Comparison of ENCODE assay signal across 12 cellular contexts in the genomic region with DNA sequence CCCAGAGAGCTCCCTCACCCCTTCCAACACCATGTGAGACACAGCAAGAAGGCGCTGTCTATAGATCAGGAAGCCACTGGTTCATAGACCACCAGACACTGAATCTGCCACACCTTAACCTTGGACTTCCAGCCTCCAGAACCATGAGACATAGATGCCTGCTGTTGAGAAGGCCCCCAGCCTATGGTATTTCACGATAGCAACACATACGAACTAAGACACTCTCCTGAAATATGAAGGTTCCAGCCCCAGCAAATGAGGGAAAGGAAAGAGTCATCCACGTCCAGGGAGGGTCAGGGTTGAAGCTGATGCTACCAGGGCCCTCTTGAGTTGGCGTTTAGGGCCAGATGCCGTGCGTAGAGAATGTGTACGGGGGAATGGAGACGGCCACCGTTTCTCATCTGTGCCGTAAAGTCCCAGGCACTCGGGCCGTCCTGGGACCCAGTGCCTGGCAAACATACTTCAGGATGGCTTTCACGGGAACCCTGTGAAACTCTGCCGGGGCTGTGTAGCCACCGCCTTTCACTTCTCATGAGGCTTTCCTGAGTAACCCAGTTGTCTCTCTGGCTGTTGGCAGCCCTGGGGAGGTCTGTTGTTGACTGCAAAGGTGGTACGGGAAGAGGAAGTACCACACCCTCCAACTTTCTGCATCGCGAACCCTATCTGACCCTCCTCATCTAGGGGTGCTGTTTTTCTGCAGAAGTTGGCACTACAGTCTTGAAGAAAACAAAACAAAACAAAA. TPM values are rescaled to one million over a fixed set of nuclear protein-coding genes. Genes with fewer than 3 reads are reported as not detected.
DNase-seq lines count a peak whose midpoint lies in the region; ATAC-seq, FAIRE-seq and TF ChIP-seq lines count a peak whose summit lies in the region.
"Had no signal": no experiment of that assay in that cellular context is flagged by ENCODE, and none has a peak within 500 bp of the region (broad histone marks: within the 10 kb centered on the region; RNA-seq: fewer than 3 reads in every experiment).

No MANE protein-coding gene starts in this region.

- peaks cover 8 to 20% (median 19%) of the 10 kb centered on the region in 3 donors for H3K9me3 Mint-ChIP-seq in T-cell

- TF ChIP-seq POLR2A in GM12892 (IDR thresholded peaks at IDR 0.05; ENCODE audit: low read depth, low read length) (no peak), testis (IDR thresholded peaks at IDR 0.05) (no peak)

- H3K9me3 ChIP-seq in parathyroid adenoma (ENCODE audit: control insufficient read depth, low read length) (no peaks in the 10 kb centered on the region), testis (no peaks in the 10 kb centered on the region)
- H3K9me3 ChIP-seq: esophagus squamous epithelium had no signal

- H3K4me2 ChIP-seq in parathyroid adenoma (ENCODE audit: low read length): no peak overlapping the region

- H3K4me3 Mint-ChIP-seq in T-cell: peak overlapping the region; percentile 65 to 73 (median 67)

- TF ChIP-seq CTCF in parathyroid adenoma (IDR thresholded peaks at IDR 0.05): no peak
- TF ChIP-seq CTCF in testis (IDR thresholded peaks at IDR 0.05): no peak

- peak; percentile 97 to 99 (median 98) for ATAC-seq in T-cell (replicated peaks in 1 of 4)
- ATAC-seq: HCT116 had no signal

- H3K4me1 Mint-ChIP-seq in T-cell: peaks cover 64 to 85% (median 68%) of the 10 kb centered on the region in 3 donors

- CTCF ChIA-PET in T-cell (lab: Charles Lee): no interaction called here

- H3K4me3 ChIP-seq in parathyroid adenoma (ENCODE audit: low read depth, low read length) (no peak overlapping the region), testis (no peak overlapping the region)
- H3K4me3 ChIP-seq: esophagus squamous epithelium had no signal

- no peaks in the 10 kb centered on the region for H3K27me3 Mint-ChIP-seq in T-cell

- no peak overlapping the region for H3K9ac ChIP-seq in parathyroid adenoma

- H3K36me3 ChIP-seq in parathyroid adenoma (ENCODE audit: control insufficient read depth, insufficient read depth, low read length) (no peaks in the 10 kb centered on the region), testis (ENCODE audit: low read depth, missing control alignments) (no peaks in the 10 kb centered on the region)
- H3K36me3 ChIP-seq: esophagus squamous epithelium had no signal

- WGBS in testis, 2 donors: 84 to 88% methylated on average over 7 to 19 of the region's 19 CpGs

- FAIRE-seq in GM12892 (lab: Jason Lieb, UNC) (peak; percentile 75), HTR-8/SVneo (lab: Jason Lieb, UNC) (no peak)
- FAIRE-seq: astrocyte, keratinocyte had no signal

- intact Hi-C loops in testis (cut with DNase I; ENCODE audit: low total_unique reads): no loop called here

- H2AFZ ChIP-seq in parathyroid adenoma: no peak overlapping the region

- H3K27ac ChIP-seq in parathyroid adenoma: peak overlapping the region; percentile 57
- H3K27ac ChIP-seq in testis: no peak overlapping the region

- H3K4me1 ChIP-seq in parathyroid adenoma (no peaks in the 10 kb centered on the region), testis (no peaks in the 10 kb centered on the region)
- H3K4me1 ChIP-seq: esophagus squamous epithelium had no signal

- POLR2A ChIA-PET in T-cell (lab: Charles Lee): no interaction called here

- H3K36me3 Mint-ChIP-seq in T-cell: peaks cover 19% of the 10 kb centered on the region

- no peak for DNase-seq in GM12892 (ENCODE audit: insufficient read length)
- DNase-seq in T-cell: peak; percentile 37 to 90 (median 72)
- DNase-seq in activated T-helper 9 cell treated with anti-CD3 and anti-CD28 coated beads, Interleukin-2, amount 50 U/mL, for 16 hours (ENCODE audit: low read depth): peak; percentile 9
- no peak for DNase-seq in DMS153 (lab: John Stamatoyannopoulos, UW)
- no peak for DNase-seq in HTR-8/SVneo (ENCODE audit: insufficient read length, low spot score)
- DNase-seq in testis: no peak
- DNase-seq in NCI-H774 (lab: John Stamatoyannopoulos, UW): no peak
- DNase-seq: esophagus squamous epithelium had no signal

- H3K79me2 ChIP-seq in parathyroid adenoma: no peaks in the 10 kb centered on the region

- no peaks in the 10 kb centered on the region for H3K27me3 ChIP-seq in parathyroid adenoma (ENCODE audit: control insufficient read depth, insufficient read depth, low read length)
- no peaks in the 10 kb centered on the region for H3K27me3 ChIP-seq in testis
- H3K27me3 ChIP-seq: esophagus squamous epithelium had no signal

- peak overlapping the region; percentile 96 to 97 for H3K27ac Mint-ChIP-seq in T-cell

RNA-seq across cellular contexts. Expression of gene P2RY8, which starts 17.7 kb away (rescaled TPM):
- polyA plus RNA-seq in GM12892 (2012; ENCODE audit: missing spikeins): 31.4 TPM
- total RNA-seq in T-cell (100 to 1,000 TPM; 114 to 219 (median 182) TPM), testis (under 1 TPM; 0.24 to 0.50 TPM)
- 1.1 TPM for polyA plus RNA-seq in testis (ENCODE audit: insufficient read depth, low read depth, low replicate concordance)
- total RNA-seq: astrocyte had no signal
- polyA plus RNA-seq: keratinocyte had no signal

RNA-seq across cellular contexts. Expression of gene AKAP17A, which starts 36.8 kb away (rescaled TPM):
- 29.9 TPM for polyA plus RNA-seq in GM12892 (2012; ENCODE audit: missing spikeins)
- 100 to 1,000 TPM; 120 to 162 (median 155) TPM for total RNA-seq in T-cell
- 100 to 1,000 TPM; 108 to 113 TPM for total RNA-seq in testis
- 39.7 TPM for polyA plus RNA-seq in testis (ENCODE audit: insufficient read depth, low read depth, low replicate concordance)

Comparison
In these comparisons a context has a peak if more than half of its experiments do, and no peak if none do; other contexts are left out.
1. DNase-seq: peak in T-cell (34 of 34) and activated T-helper 9 cell treated with anti-CD3 and anti-CD28 coated beads, Interleukin-2, amount 50 U/mL, for 16 hours (single experiment); none in GM12892 (single experiment), DMS153 (single experiment), HTR-8/SVneo (single experiment), testis (single experiment) and NCI-H774 (single experiment).
2. RNA of gene P2RY8, which starts 17.7 kb away (total RNA-seq): 114 to 219 TPM in T-cell; 0.24 to 0.50 TPM in testis; every median in the first group is over 10 times any median in the second.